18 cellular contexts compared by ENCODE assay signal in the genomic region with DNA sequence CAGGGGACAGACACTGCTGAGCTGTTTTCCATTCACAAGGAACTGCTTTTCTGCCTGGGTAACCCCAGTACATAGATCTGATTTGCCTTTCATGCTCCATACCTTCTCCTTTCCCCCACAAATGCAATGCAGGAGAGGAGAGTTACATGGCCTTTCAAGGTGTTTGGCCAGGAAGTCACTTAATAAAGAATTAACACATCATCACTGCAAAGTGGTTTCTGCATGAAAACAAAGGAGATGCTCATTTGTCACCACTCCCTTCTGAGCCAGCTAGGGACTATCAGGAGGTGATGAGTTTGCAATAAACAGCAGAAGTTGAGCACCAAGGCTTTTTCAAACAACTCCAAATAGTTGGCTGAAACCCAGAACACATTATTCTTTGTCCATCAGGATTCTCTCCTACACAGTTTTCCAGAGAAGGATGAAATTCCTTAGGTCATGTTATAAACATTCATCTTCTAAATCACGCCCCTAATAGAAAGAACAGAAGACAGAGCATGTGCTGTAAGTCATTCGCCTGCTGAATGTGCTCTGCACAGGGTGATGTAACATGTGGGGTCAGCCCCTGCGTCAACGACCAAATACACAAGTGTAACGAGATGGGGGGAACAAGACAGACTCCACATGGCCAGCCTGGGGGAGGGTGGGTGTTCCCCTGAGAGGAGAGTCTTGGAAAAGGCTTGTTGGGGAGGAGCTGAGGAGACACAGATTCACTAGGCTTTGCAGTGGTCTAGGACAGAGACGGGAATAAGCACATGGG.
DNase-seq lines count a peak whose midpoint lies in the region; FAIRE-seq and TF ChIP-seq lines count a peak whose summit lies in the region.
"Had no signal": no experiment of that assay in that cellular context is flagged by ENCODE, and none has a peak within 500 bp of the region (broad histone marks: within the 10 kb centered on the region; RNA-seq: fewer than 3 reads in every experiment).

No MANE protein-coding gene starts in this region.

- H3K27ac ChIP-seq in A673 (ENCODE audit: low read depth, low read length, poor library complexity, severe bottlenecking) (no peak overlapping the region), endodermal cell (ENCODE audit: low read depth, low read length) (no peak overlapping the region), kidney (ENCODE audit: low read depth in 2 of 2, low read length in 2 of 2) (peak overlapping the region in 1 of 2 donors; percentile 17)

- H3K27me3 ChIP-seq in A673 (replicated peaks; ENCODE audit: insufficient read depth, low read depth, low read length, poor library complexity) (no peaks in the 10 kb centered on the region), endodermal cell (ENCODE audit: control insufficient read depth, insufficient read depth, low read length, poor library complexity, severe bottlenecking) (peaks cover 6% of the 10 kb centered on the region)
- H3K27me3 ChIP-seq: MG63 had no signal

- H3K9me3 ChIP-seq in A673 (ENCODE audit: low read depth, low read length, poor library complexity, severe bottlenecking) = no peaks in the 10 kb centered on the region
- H3K9me3 ChIP-seq in endodermal cell (ENCODE audit: control insufficient read depth, low read length) = no peaks in the 10 kb centered on the region
- peaks cover 0 to 2% of the 10 kb centered on the region in 2 donors for H3K9me3 ChIP-seq in kidney (ENCODE audit: control insufficient read depth in 1 of 2, low read length in 2 of 2)
- H3K9me3 ChIP-seq: MG63 had no signal

- intact Hi-C loops in A673 (cut with micrococcal nuclease; ENCODE audit: unreplicated experiment) (no loop called here), kidney (cut with DNase I) (no loop called here)

- TF ChIP-seq CTCF in A673 (conservative IDR thresholded peaks at IDR 0.05; ENCODE audit: low read depth, low read length) (no peak), endodermal cell (conservative IDR thresholded peaks at IDR 0.05) (no peak), kidney (IDR thresholded peaks at IDR 0.05; ENCODE audit: borderline replicate concordance, extremely low read depth, insufficient read depth) (no peak), osteocyte (IDR thresholded peaks at IDR 0.05) (no peak)

- H3K9me3 Mint-ChIP-seq in endodermal cell = no peaks in the 10 kb centered on the region
- no peaks in the 10 kb centered on the region for H3K9me3 Mint-ChIP-seq in osteocyte (ENCODE audit: unreplicated experiment)
- H3K9me3 Mint-ChIP-seq: CD8-positive, alpha-beta T cell; naive B cell had no signal

- H3K36me3 ChIP-seq in A673 (ENCODE audit: insufficient read depth, low read length, poor library complexity, severe bottlenecking) (no peaks in the 10 kb centered on the region), endodermal cell (ENCODE audit: control insufficient read depth, insufficient read depth, low read length) (no peaks in the 10 kb centered on the region), kidney (ENCODE audit: control insufficient read depth in 1 of 2, insufficient read depth in 2 of 2, low read length in 2 of 2) (no peaks in the 10 kb centered on the region)
- H3K36me3 ChIP-seq: MG63 had no signal

- DNase-seq in A673 (ENCODE audit: low spot score) (peak; percentile 11), endodermal cell (peak; percentile 63), kidney (peak; percentile 93), osteocyte (ENCODE audit: extremely low spot score, unreplicated experiment) (peak; percentile 51), NCI-H1092 (lab: John Stamatoyannopoulos, UW) (no peak), SKM-1 (lab: John Stamatoyannopoulos, UW; ENCODE audit: unreplicated experiment) (no peak), superior temporal gyrus (ENCODE audit: extremely low spot score) (no peak), cortex of kidney (lab: John Stamatoyannopoulos, UW) (no peak)
- DNase-seq: activated CD4-positive, alpha-beta T cell treated with anti-CD3 and anti-CD28 coated beads, Interleukin-2, amount 50 U/mL, for 48 hours; CD8-positive, alpha-beta T cell; cerebellar nuclear complex; islet precursor cell; MG63; naive B cell; NCI-H187 treated with DMSO at 0.1 percent for 48 hours; NCI-H510A treated with DMSO at 0.1 percent for 48 hours; stimulated activated CD4-positive, alpha-beta T cell treated with anti-CD3 and anti-CD28 coated beads, Interleukin-1b, Interleukin-23, amount 100 ng/mL, for 48 hours had no signal

- peaks cover 3% of the 10 kb centered on the region for H3K27me3 Mint-ChIP-seq in endodermal cell (ENCODE audit: insufficient read depth)
- H3K27me3 Mint-ChIP-seq in osteocyte (ENCODE audit: unreplicated experiment) = no peaks in the 10 kb centered on the region

- CTCF ChIA-PET in A673 (lab: Charles Lee) = interaction anchor here (1.4 kb wide), 1 partner anchor 423 kb away, joined by 3 read pairs; no protein-coding TSS in a partner anchor

- H3K4me3 Mint-ChIP-seq in endodermal cell = no peak overlapping the region
- H3K4me3 Mint-ChIP-seq in osteocyte (ENCODE audit: unreplicated experiment) = no peak overlapping the region
- H3K4me3 Mint-ChIP-seq: CD8-positive, alpha-beta T cell had no signal

- H3K4me1 Mint-ChIP-seq in endodermal cell (peaks cover 21% of the 10 kb centered on the region), osteocyte (ENCODE audit: unreplicated experiment) (peaks cover 4% of the 10 kb centered on the region)

- H3K4me1 ChIP-seq in A673 (ENCODE audit: insufficient read depth, low read length, poor library complexity, severe bottlenecking) (peaks cover 14% of the 10 kb centered on the region), endodermal cell (ENCODE audit: control insufficient read depth, insufficient read depth, low read length) (peaks cover 11% of the 10 kb centered on the region), kidney (ENCODE audit: control insufficient read depth in 1 of 2, insufficient read depth in 1 of 2, low read depth in 1 of 2, low read length in 2 of 2) (no peaks in the 10 kb centered on the region)

- H3K27ac Mint-ChIP-seq in endodermal cell (no peak overlapping the region), osteocyte (ENCODE audit: unreplicated experiment) (no peak overlapping the region)
- H3K27ac Mint-ChIP-seq: CD8-positive, alpha-beta T cell had no signal

- BruUV-seq in A673 (replicated peaks; lab: Mats Ljungman, UMichigan) = no TSS peak

- 87 to 89% methylated on average over 5 to 6 of the region's 6 CpGs for WGBS in endodermal cell (ENCODE audit: insufficient coverage in 1 of 2, insufficient read length in 1 of 2), 2 experiments

- H3K4me3 ChIP-seq in A673 (ENCODE audit: low read depth, low read length, poor library complexity, severe bottlenecking) = no peak overlapping the region
- H3K4me3 ChIP-seq in endodermal cell (ENCODE audit: low read length) = no peak overlapping the region
- H3K4me3 ChIP-seq in kidney (ENCODE audit: low read length in 2 of 2) = no peak overlapping the region
- H3K4me3 ChIP-seq: GM12878, MG63 had no signal

- H3K36me3 Mint-ChIP-seq in endodermal cell (ENCODE audit: low read depth) = no peaks in the 10 kb centered on the region
- H3K36me3 Mint-ChIP-seq in osteocyte (ENCODE audit: unreplicated experiment) = no peaks in the 10 kb centered on the region
- H3K36me3 Mint-ChIP-seq: CD8-positive, alpha-beta T cell; naive B cell had no signal

- POLR2A ChIA-PET in A673 (lab: Charles Lee; ENCODE audit: low non-redundant PET) = no interaction called here

- FAIRE-seq in kidney (lab: Jason Lieb, UNC) = no peak
- FAIRE-seq: GM12878 had no signal

- H3K9ac ChIP-seq in endodermal cell (ENCODE audit: extremely low read depth, low read length, poor library complexity, severe bottlenecking) = no peak overlapping the region
- H3K9ac ChIP-seq in kidney (ENCODE audit: low read length in 2 of 2) = no peak overlapping the region

Comparison
In these comparisons a context has a peak if more than half of its experiments do, and no peak if none do; other contexts are left out.
1. DNase-seq: peak in A673 (single experiment), endodermal cell (single experiment), kidney (single experiment) and osteocyte (single experiment); none in NCI-H1092 (single experiment), SKM-1 (single experiment), superior temporal gyrus (single experiment) and cortex of kidney (single experiment).